ENCODE assay signal across 7 cellular contexts in the genomic region with DNA sequence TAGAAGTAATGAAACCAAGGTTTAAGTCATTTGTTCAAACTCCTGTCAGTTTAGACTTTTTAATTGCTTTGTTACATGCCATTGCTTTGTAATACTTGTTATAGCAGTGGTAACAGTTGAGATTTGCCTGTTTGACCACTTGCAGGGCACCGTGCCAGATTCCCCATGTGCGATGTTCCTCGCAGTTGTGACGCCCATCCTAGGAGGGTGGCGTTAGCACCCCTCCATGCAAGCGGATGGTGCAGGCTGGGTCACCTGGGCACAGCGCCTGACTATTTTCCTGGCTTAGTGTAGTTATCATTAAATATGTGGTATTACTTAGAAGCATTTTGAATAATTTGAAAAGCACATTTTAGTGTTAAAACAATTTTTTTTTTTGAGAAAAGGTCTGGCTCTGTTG. TPM values are rescaled to one million over a fixed set of nuclear protein-coding genes. Genes with fewer than 3 reads are reported as not detected.
DNase-seq lines count a peak whose midpoint lies in the region; FAIRE-seq and TF ChIP-seq lines count a peak whose summit lies in the region.
"Not testable (repeated sequence)": the region's sequence is repeated elsewhere in the genome, so short reads cannot be mapped to it uniquely, and the experiment has no call there.

No MANE protein-coding gene starts in this region.

- POLR2A ChIA-PET in HEK293 (lab: Yijun Ruan, JAX), result not testable (repeated sequence)

- not testable (repeated sequence) for TF ChIP-seq CTCF in BE2C (IDR thresholded peaks at IDR 0.05; ENCODE audit: low read depth, low read length); HEK293 (tag by site-specific recombination; IDR thresholded peaks at IDR 0.05); fibroblast of mammary gland (conservative IDR thresholded peaks at IDR 0.05; ENCODE audit: control insufficient read depth, insufficient read depth, low read depth, low read length); kidney (IDR thresholded peaks at IDR 0.05; ENCODE audit: borderline replicate concordance, extremely low read depth, insufficient read depth)

- not testable (repeated sequence) for H3K4me3 ChIP-seq in BE2C (ENCODE audit: low read depth, low read length); HEK293 (ENCODE audit: low read depth, low read length); fibroblast of mammary gland (ENCODE audit: control insufficient read depth, low read depth, low read length); kidney (ENCODE audit: low read length in 2 of 2)

- H3K4me1 ChIP-seq in BE2C; HEK293 (ENCODE audit: control insufficient read depth, insufficient read depth, low read length); kidney (ENCODE audit: control insufficient read depth in 1 of 2, insufficient read depth in 1 of 2, low read depth in 1 of 2, low read length in 2 of 2): not testable (repeated sequence)

- not testable (repeated sequence) for H3K36me3 ChIP-seq in BE2C; HEK293 (ENCODE audit: control insufficient read depth in 2 of 2, insufficient read depth in 1 of 2, low read length in 2 of 2); kidney (ENCODE audit: control insufficient read depth in 1 of 2, insufficient read depth in 2 of 2, low read length in 2 of 2)

- H3K27me3 ChIP-seq in BE2C, result not testable (repeated sequence)

- not testable (repeated sequence) for H3K9me3 ChIP-seq in BE2C; HEK293 (ENCODE audit: control insufficient read depth, insufficient read depth, low read depth, low read length); kidney (ENCODE audit: control insufficient read depth in 1 of 2, low read length in 2 of 2)

- DNase-seq in BE2C (peak; percentile 14), NOMO-1 treated with DMSO at 0.1 percent for 48 hours (lab: John Stamatoyannopoulos, UW; ENCODE audit: unreplicated experiment) (peak; percentile 2), astrocyte of the hippocampus (ENCODE audit: low read depth, low spot score) (peak; percentile 17), fibroblast of mammary gland (ENCODE audit: low read depth) (peak; percentile 60), kidney (peak; percentile 78), renal cortical epithelial cell (ENCODE audit: low read depth) (peak; percentile 46)

- not testable (repeated sequence) for FAIRE-seq in kidney (lab: Jason Lieb, UNC)

- not testable (repeated sequence) for H3K9ac ChIP-seq in kidney (ENCODE audit: low read length in 2 of 2)

- intact Hi-C loops in kidney (cut with DNase I), result not testable (repeated sequence)

- CTCF ChIA-PET in HEK293 (lab: Yijun Ruan, JAX), result not testable (repeated sequence)

- not testable (repeated sequence) for H3K27ac ChIP-seq in HEK293 (ENCODE audit: extremely low read depth, low read depth, low read length); kidney (ENCODE audit: low read depth in 2 of 2, low read length in 2 of 2)

TF ChIP-seq in HEK293, 187 proteins besides CTCF, POLR2A, EP300 and RAD21:
- TF ChIP-seq, protein P1, sequence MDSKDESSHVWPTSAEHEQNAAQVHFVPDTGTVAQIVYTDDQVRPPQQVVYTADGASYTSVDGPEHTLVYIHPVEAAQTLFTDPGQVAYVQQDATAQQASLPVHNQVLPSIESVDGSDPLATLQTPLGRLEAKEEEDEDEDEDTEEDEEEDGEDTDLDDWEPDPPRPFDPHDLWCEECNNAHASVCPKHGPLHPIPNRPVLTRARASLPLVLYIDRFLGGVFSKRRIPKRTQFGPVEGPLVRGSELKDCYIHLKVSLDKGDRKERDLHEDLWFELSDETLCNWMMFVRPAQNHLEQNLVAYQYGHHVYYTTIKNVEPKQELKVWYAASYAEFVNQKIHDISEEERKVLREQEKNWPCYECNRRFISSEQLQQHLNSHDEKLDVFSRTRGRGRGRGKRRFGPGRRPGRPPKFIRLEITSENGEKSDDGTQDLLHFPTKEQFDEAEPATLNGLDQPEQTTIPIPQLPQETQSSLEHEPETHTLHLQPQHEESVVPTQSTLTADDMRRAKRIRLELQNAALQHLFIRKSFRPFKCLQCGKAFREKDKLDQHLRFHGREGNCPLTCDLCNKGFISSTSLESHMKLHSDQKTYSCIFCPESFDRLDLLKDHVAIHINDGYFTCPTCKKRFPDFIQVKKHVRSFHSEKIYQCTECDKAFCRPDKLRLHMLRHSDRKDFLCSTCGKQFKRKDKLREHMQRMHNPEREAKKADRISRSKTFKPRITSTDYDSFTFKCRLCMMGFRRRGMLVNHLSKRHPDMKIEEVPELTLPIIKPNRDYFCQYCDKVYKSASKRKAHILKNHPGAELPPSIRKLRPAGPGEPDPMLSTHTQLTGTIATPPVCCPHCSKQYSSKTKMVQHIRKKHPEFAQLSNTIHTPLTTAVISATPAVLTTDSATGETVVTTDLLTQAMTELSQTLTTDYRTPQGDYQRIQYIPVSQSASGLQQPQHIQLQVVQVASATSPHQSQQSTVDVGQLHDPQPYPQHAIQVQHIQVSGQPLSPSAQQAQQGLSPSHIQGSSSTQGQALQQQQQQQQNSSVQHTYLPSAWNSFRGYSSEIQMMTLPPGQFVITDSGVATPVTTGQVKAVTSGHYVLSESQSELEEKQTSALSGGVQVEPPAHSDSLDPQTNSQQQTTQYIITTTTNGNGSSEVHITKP (tag by site-specific recombination; IDR thresholded peaks at IDR 0.05), result 0 out of 2 replicates have a peak, but pooled peaks have one; percentile 17

RNA-seq across cellular contexts. Expression of a gene that starts 37.0 kb away (rescaled TPM):
- 13.8 TPM for polyA plus RNA-seq in BE2C (2012; ENCODE audit: insufficient read depth, insufficient read length, low read depth)
- 10.3 TPM for total RNA-seq in kidney
- polyA plus RNA-seq in kidney (ENCODE audit: insufficient read depth, low read depth, low replicate concordance), result 9.1 TPM
- 0.35 and 6.8 TPM in 2 replicates for total RNA-seq in renal cortical epithelial cell

Comparison
In these comparisons a context has a peak if more than half of its experiments do, and no peak if none do; other contexts are left out.
1. DNase-seq: peak in every context shown above with its lines; median percentile 78 in kidney; 60 in fibroblast of mammary gland; 46 in renal cortical epithelial cell; 17 in astrocyte of the hippocampus; 14 in BE2C; 2 in NOMO-1 treated with DMSO at 0.1 percent for 48 hours.